In genomic region chr6:114987281-114987680, GRCh38 we compare ENCODE assay signal across 25 cellular contexts.
"Had no signal": no experiment of that assay in that cellular context is flagged by ENCODE, and none has a peak within 500 bp of the region (broad histone marks: within the 10 kb centered on the region; RNA-seq: fewer than 3 reads in every experiment).

No MANE protein-coding gene starts in this region.

- H3K27ac ChIP-seq: colonic mucosa, esophagus muscularis mucosa, hepatocyte, lower lobe of right lung, neural progenitor cell, sigmoid colon, thoracic aorta, vagina had no signal

- H3K79me2 ChIP-seq: hepatocyte had no signal

- H3K4me1 ChIP-seq: colonic mucosa, esophagus muscularis mucosa, lower lobe of right lung, neural progenitor cell, sigmoid colon, vagina had no signal

- H2AFZ ChIP-seq: hepatocyte, neural progenitor cell had no signal

- H3K36me3 ChIP-seq: colonic mucosa, esophagus muscularis mucosa, lower lobe of right lung, neural progenitor cell, sigmoid colon, thoracic aorta, vagina had no signal

- H3K27me3 ChIP-seq: colonic mucosa, esophagus muscularis mucosa, hepatocyte, neural progenitor cell, sigmoid colon, vagina had no signal

- H3K9ac ChIP-seq: neural progenitor cell had no signal

- H3K4me3 ChIP-seq: colonic mucosa, esophagus muscularis mucosa, hepatocyte, lower lobe of right lung, neural progenitor cell, sigmoid colon, smooth muscle cell, thoracic aorta, vagina had no signal

- FAIRE-seq: bronchial epithelial cell had no signal

- H3K4me2 ChIP-seq: hepatocyte, neural progenitor cell, smooth muscle cell had no signal

- ATAC-seq: activated T-cell treated with anti-CD3 and anti-CD28 coated beads, Interleukin-2, amount 50 U/mL, for 4 hours; left lobe of liver; lower lobe of right lung; naive thymus-derived CD4-positive, alpha-beta T cell; stimulated activated memory B cell treated with anti-CD40 and anti-IgM and Interleukin-4, amounts not matched to agents 10 μg/mL and 1 μg/mL and 100 μg/mL, for 72 hours had no signal

- H3K9me3 ChIP-seq: colonic mucosa, esophagus muscularis mucosa, lower lobe of right lung, sigmoid colon, thoracic aorta, vagina had no signal

- DNase-seq: activated CD4-positive, alpha-beta T cell treated with anti-CD3 and anti-CD28 coated beads for 1 hour; activated CD4-positive, alpha-beta T cell treated with anti-CD3 and anti-CD28 coated beads, Interleukin-2, amount 50 U/mL, for 4 hours; activated CD8-positive, alpha-beta memory T cell treated with anti-CD3 and anti-CD28 coated beads for 24 hours; activated CD8-positive, alpha-beta memory T cell treated with anti-CD3 and anti-CD28 coated beads, Interleukin-2, amount 50 U/mL, for 4 hours; activated naive CD4-positive, alpha-beta T cell treated with Interleukin-2 at 50 U/mL for 16 hours; activated naive CD8-positive, alpha-beta T cell treated with anti-CD3 and anti-CD28 coated beads, Interleukin-2, amount 10 ng/mL, durations not matched to agents 7 days and 5 days; activated T-cell treated with anti-CD3 and anti-CD28 coated beads, Interleukin-2, amount 50 U/mL, for 4 hours; amygdala; colonic mucosa; glutamatergic neuron; immature natural killer cell; lower lobe of right lung; naive thymus-derived CD4-positive, alpha-beta T cell; retina; sigmoid colon; stimulated activated CD4-positive, alpha-beta T cell treated with anti-CD3 and anti-CD28 coated beads, Interleukin-15, amount 100 ng/mL, for 24 hours had no signal
